ENCODE assay signal across 13 cellular contexts in the genomic region with DNA sequence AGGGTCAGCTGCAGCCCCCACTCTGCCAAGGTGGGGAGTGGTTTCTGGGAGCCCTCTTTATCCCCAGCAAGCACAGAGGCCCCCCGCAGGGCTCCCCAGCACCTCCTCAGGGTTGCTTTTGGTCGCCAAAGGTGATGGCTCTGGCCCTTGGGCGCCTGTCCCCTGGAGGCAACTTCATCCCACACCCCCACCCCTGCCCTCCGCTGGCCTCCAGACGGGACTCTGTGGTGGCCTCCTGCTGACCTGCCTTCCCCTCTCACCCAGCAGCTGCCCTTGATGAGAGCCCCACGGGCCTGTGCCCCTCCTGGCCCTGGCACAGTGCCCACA. TPM values are rescaled to one million over a fixed set of nuclear protein-coding genes. Genes with fewer than 3 reads are reported as not detected.
DNase-seq lines count a peak whose midpoint lies in the region; ATAC-seq and TF ChIP-seq lines count a peak whose summit lies in the region.
"Had no signal": no experiment of that assay in that cellular context is flagged by ENCODE, and none has a peak within 500 bp of the region (broad histone marks: within the 10 kb centered on the region; RNA-seq: fewer than 3 reads in every experiment).

No MANE protein-coding gene starts in this region.

- no peaks in the 10 kb centered on the region for H3K36me3 ChIP-seq in ES-I3 (ENCODE audit: insufficient read depth, low read length)
- H3K36me3 ChIP-seq in Peyer's patch = peaks cover 0 to 11% (median 0%) of the 10 kb centered on the region in 3 donors
- peaks cover 0 to 39% of the 10 kb centered on the region in 2 donors for H3K36me3 ChIP-seq in gastroesophageal sphincter
- H3K36me3 ChIP-seq in stomach = peaks cover 6 to 45% (median 38%) of the 10 kb centered on the region in 4 donors
- no peaks in the 10 kb centered on the region for H3K36me3 ChIP-seq in right lobe of liver

- peak overlapping the region; percentile 51 for H3K9ac ChIP-seq in ES-I3 (ENCODE audit: low read depth, low read length)

- TF ChIP-seq CTCF in Peyer's patch (IDR thresholded peaks at IDR 0.05) (no peak), gastroesophageal sphincter (IDR thresholded peaks at IDR 0.05) (no peak), stomach (IDR thresholded peaks at IDR 0.05) (no peak), right lobe of liver (IDR thresholded peaks at IDR 0.05) (no peak)

- no peaks in the 10 kb centered on the region; the same call in 1 of the 2 replicates for H3K4me1 ChIP-seq in ES-I3 (ENCODE audit: insufficient read depth, low read length)
- peaks cover 0 to 14% (median 6%) of the 10 kb centered on the region in 4 donors for H3K4me1 ChIP-seq in Peyer's patch
- H3K4me1 ChIP-seq in gastroesophageal sphincter = peaks cover 0 to 24% (median 12%) of the 10 kb centered on the region in 3 donors
- H3K4me1 ChIP-seq in stomach = peaks cover 14 to 26% (median 19%) of the 10 kb centered on the region in 4 donors
- peaks cover 0 to 11% (median 0%) of the 10 kb centered on the region in 4 donors for H3K4me1 ChIP-seq in right lobe of liver

- no CpG with 5 or more reads among the region's 6 CpGs for WGBS in gastroesophageal sphincter (ENCODE audit: low coverage in 1 of 2), 2 donors
- WGBS in stomach, 5 donors = 42 to 63% (median 56%) methylated on average over 4 to 6 of the region's 6 CpGs
- WGBS in right lobe of liver (ENCODE audit: insufficient coverage, low coverage, low lambda C conversion rate, missing lambda C conversion rate) = 100% methylated on average over 1 of the region's 6 CpGs

- intact Hi-C loops in stomach (cut with DNase I; ENCODE audit: low total_unique reads) = no loop called here
- intact Hi-C loops in right lobe of liver (cut with DNase I) = no loop called here

- no peak for TF ChIP-seq EP300 in gastroesophageal sphincter (IDR thresholded peaks at IDR 0.05)
- TF ChIP-seq EP300 in stomach (IDR thresholded peaks at IDR 0.05) = no peak

- H3K9me3 ChIP-seq in ES-I3 (ENCODE audit: control insufficient read depth, insufficient read depth, low read length) = no peaks in the 10 kb centered on the region
- no peaks in the 10 kb centered on the region for H3K9me3 ChIP-seq in Peyer's patch
- H3K9me3 ChIP-seq in gastroesophageal sphincter = no peaks in the 10 kb centered on the region
- H3K9me3 ChIP-seq in stomach = no peaks in the 10 kb centered on the region
- H3K9me3 ChIP-seq in right lobe of liver = no peaks in the 10 kb centered on the region

- H3K27me3 ChIP-seq in Peyer's patch (no peaks in the 10 kb centered on the region), gastroesophageal sphincter (no peaks in the 10 kb centered on the region), stomach (no peaks in the 10 kb centered on the region), right lobe of liver (no peaks in the 10 kb centered on the region)
- H3K27me3 ChIP-seq: brain microvascular endothelial cell had no signal

- H3K4me3 ChIP-seq in Peyer's patch (peak overlapping the region in 3 of 4 donors; percentile 7 to 27 (median 16)), gastroesophageal sphincter (peak overlapping the region in 1 of 2 donors; percentile 43), stomach (peak overlapping the region; percentile 21 to 35 (median 26)), right lobe of liver (no peak overlapping the region)

- no peak for DNase-seq in Peyer's patch
- DNase-seq in stomach = no peak
- DNase-seq in NCI-H446 treated with DMSO at 0.1 percent for 48 hours (lab: John Stamatoyannopoulos, UW) = no peak
- no peak for DNase-seq in inferior parietal cortex (ENCODE audit: extremely low spot score)
- DNase-seq in right lobe of liver = no peak
- DNase-seq: activated gamma-delta T cell treated with Interleukin-2 at 50 U/mL for 16 hours, brain microvascular endothelial cell, GDM1, KG1 had no signal

- ATAC-seq in gastroesophageal sphincter (no peak), GM21367 (IDR thresholded peaks at IDR 0.05; ENCODE audit: unreplicated experiment) (no peak), right lobe of liver (no peak)

- H3K27ac ChIP-seq in Peyer's patch (peak overlapping the region; percentile 43 to 64 (median 61)), gastroesophageal sphincter (peak overlapping the region; percentile 31 to 91 (median 84)), stomach (peak overlapping the region; percentile 34 to 83 (median 73)), right lobe of liver (no peak overlapping the region)
- H3K27ac ChIP-seq: brain microvascular endothelial cell had no signal

- TF ChIP-seq POLR2A in Peyer's patch (IDR thresholded peaks at IDR 0.05) = no peak
- TF ChIP-seq POLR2A in gastroesophageal sphincter (IDR thresholded peaks at IDR 0.05) = no peak
- no peak for TF ChIP-seq POLR2A in stomach (IDR thresholded peaks at IDR 0.05)
- no peak for TF ChIP-seq POLR2A in right lobe of liver (IDR thresholded peaks at IDR 0.05)

RNA-seq across cellular contexts. Expression of gene RHOT2, which starts 7.8 kb away (rescaled TPM):
- 100 to 1,000 TPM; 110 to 416 (median 239) TPM for total RNA-seq in Peyer's patch
- 10 to 100 TPM; 50.2 to 64.0 (median 55.0) TPM for total RNA-seq in gastroesophageal sphincter
- total RNA-seq in stomach = 100 to 1,000 TPM in 3 of 5 donors, 10 to 100 TPM in 2; 41.5 to 574 (median 171) TPM
- 100 to 1,000 TPM in 1 of 3 donors, 10 to 100 TPM in 2; 68.1 to 151 (median 68.8) TPM for polyA plus RNA-seq in stomach
- 10 to 100 TPM; 28.5 to 44.8 (median 40.3) TPM for total RNA-seq in right lobe of liver

RNA-seq across cellular contexts. Expression of gene WDR90, which starts 10.9 kb away (rescaled TPM):
- 100 to 1,000 TPM in 2 of 4 donors, 10 to 100 TPM in 2; 29.8 to 154 (median 73.6) TPM for total RNA-seq in Peyer's patch
- 10 to 100 TPM in 3 of 4 donors, 1 to 10 TPM in 1; 8.5 to 21.2 (median 16.8) TPM for total RNA-seq in gastroesophageal sphincter
- total RNA-seq in stomach = 100 to 1,000 TPM in 2 of 5 donors, 10 to 100 TPM in 3; 27.2 to 114 (median 30.9) TPM
- 10 to 100 TPM; 19.9 to 33.6 (median 22.0) TPM for polyA plus RNA-seq in stomach
- 10 to 100 TPM in 4 of 6 experiments, 1 to 10 TPM in 2; 7.2 to 18.1 (median 11.8) TPM for total RNA-seq in right lobe of liver

RNA-seq across cellular contexts. Expression of gene RHBDL1, which starts 15.4 kb away (rescaled TPM):
- total RNA-seq in Peyer's patch = 10 to 100 TPM in 2 of 4 donors, 1 to 10 TPM in 2; 4.1 to 13.6 (median 9.9) TPM
- 1 to 10 TPM in 3 of 4 donors, not detected in 1; 1.1 to 1.5 (median 1.3) TPM for total RNA-seq in gastroesophageal sphincter
- 10 to 100 TPM in 1 of 5 donors, 1 to 10 TPM in 2, not detected in 2; 1.3 to 48.7 (median 6.7) TPM for total RNA-seq in stomach
- polyA plus RNA-seq in stomach = 1 to 10 TPM in 2 of 3 donors, not detected in 1; 2.1 to 3.3 TPM
- total RNA-seq in right lobe of liver = 1 to 10 TPM in 1 of 6 experiments, under 1 TPM in 5; 0.37 to 1.1 (median 0.60) TPM
- polyA plus RNA-seq: CD14-positive monocyte had no signal

RNA-seq across cellular contexts. Expression of gene MCRIP2, which starts 18.5 kb away (rescaled TPM):
- 100 to 1,000 TPM; 114 to 260 (median 222) TPM for total RNA-seq in Peyer's patch
- 10 to 100 TPM; 25.4 to 70.0 (median 51.9) TPM for total RNA-seq in gastroesophageal sphincter
- total RNA-seq in stomach = 100 to 1,000 TPM in 1 of 5 donors, 10 to 100 TPM in 4; 14.0 to 440 (median 67.7) TPM
- polyA plus RNA-seq in stomach = 100 to 1,000 TPM in 2 of 3 donors, 10 to 100 TPM in 1; 83.2 to 109 (median 107) TPM
- total RNA-seq in right lobe of liver = 100 to 1,000 TPM in 2 of 6 experiments, 10 to 100 TPM in 4; 48.8 to 130 (median 76.7) TPM

RNA-seq across cellular contexts. Expression of gene STUB1, which starts 20.1 kb away (rescaled TPM):
- 100 to 1,000 TPM in 3 of 4 donors, 10 to 100 TPM in 1; 96.0 to 291 (median 107) TPM for total RNA-seq in Peyer's patch
- total RNA-seq in gastroesophageal sphincter = 100 to 1,000 TPM; 161 to 212 (median 179) TPM
- 100 to 1,000 TPM in 3 of 5 donors, 10 to 100 TPM in 2; 43.5 to 307 (median 206) TPM for total RNA-seq in stomach
- 100 to 1,000 TPM; 123 to 183 (median 128) TPM for polyA plus RNA-seq in stomach
- 10 to 100 TPM; 37.3 to 69.6 (median 54.3) TPM for total RNA-seq in right lobe of liver

Comparison
In these comparisons a context has a peak if more than half of its experiments do, and no peak if none do; other contexts are left out.
1. H3K27ac ChIP-seq: peak in Peyer's patch (4 of 4), gastroesophageal sphincter (4 of 4) and stomach (5 of 5); none in right lobe of liver (0 of 3).
2. H3K4me3 ChIP-seq: peak in Peyer's patch (3 of 4) and stomach (4 of 4); none in right lobe of liver (0 of 3).